In the genomic region with DNA sequence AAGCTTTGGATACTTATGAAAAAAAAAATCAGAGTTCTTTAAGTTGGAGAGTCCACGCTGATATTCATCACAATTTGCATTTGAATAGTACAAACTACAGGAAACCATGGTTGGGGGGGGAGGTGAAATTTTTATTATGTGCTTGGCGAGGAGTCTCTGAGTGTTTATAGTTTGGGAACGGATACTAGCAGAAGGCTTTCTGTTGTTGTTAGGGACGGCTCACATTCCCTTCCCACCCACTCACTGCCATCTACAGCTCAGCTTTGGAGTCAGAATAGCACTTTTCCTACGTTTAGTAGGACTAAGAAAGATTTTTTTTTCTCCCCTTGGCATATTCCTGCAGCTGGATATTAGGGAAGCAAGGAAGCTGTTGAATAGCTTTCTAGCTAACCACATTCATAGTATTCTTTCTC, we compare ENCODE assay signal across 8 cellular contexts.
DNase-seq lines count a peak whose midpoint lies in the region; ATAC-seq and TF ChIP-seq lines count a peak whose summit lies in the region.

No MANE protein-coding gene starts in this region.

- peak overlapping the region; percentile 47 for H3K27ac ChIP-seq in CD8-positive, alpha-beta T cell (ENCODE audit: low read depth, low read length)
- peak overlapping the region; percentile 67 for H3K27ac ChIP-seq in rectal smooth muscle tissue (ENCODE audit: low read depth, low read length)

- no peak for TF ChIP-seq CTCF in CD8-positive, alpha-beta T cell (IDR thresholded peaks at IDR 0.05)

- intact Hi-C loops in CD8-positive, alpha-beta T cell (cut with DNase I, micrococcal nuclease), result loop anchor here (2.0 to 5.0 kb wide), 5 partner anchors 14 to 251 kb away; no protein-coding TSS in a partner anchor
- intact Hi-C loops in left cardiac atrium (cut with DNase I), result loop anchor here in 1 of 2 donors (10.0 kb wide), 1 partner anchor 64 kb away; no protein-coding TSS in a partner anchor

- H3K9me3 ChIP-seq in CD8-positive, alpha-beta T cell (ENCODE audit: low read length), result no peaks in the 10 kb centered on the region

- in situ Hi-C loops in KBM-7 (cut with MboI; ENCODE audit: low pct_unique_long_range_greater_than_20kb, low sequenced_read_pairs), result no loop called here

- no peaks in the 10 kb centered on the region for H3K36me3 Mint-ChIP-seq in CD8-positive, alpha-beta T cell
- H3K36me3 Mint-ChIP-seq in activated naive CD4-positive, alpha-beta T cell treated with anti-CD3 and anti-CD28 coated beads, Interleukin-2, amount 50 U/mL, for 72 hours, result peaks cover 7 to 15% of the 10 kb centered on the region in 2 donors

- H3K36me3 ChIP-seq in CD8-positive, alpha-beta T cell (ENCODE audit: insufficient read depth, low read length), result no peaks in the 10 kb centered on the region
- no peaks in the 10 kb centered on the region for H3K36me3 ChIP-seq in rectal smooth muscle tissue (ENCODE audit: control insufficient read depth, insufficient read depth, low read length)

- peaks cover 33% of the 10 kb centered on the region for H3K4me1 ChIP-seq in CD8-positive, alpha-beta T cell (ENCODE audit: insufficient read depth, low read length)
- peaks cover 10% of the 10 kb centered on the region for H3K4me1 ChIP-seq in rectal smooth muscle tissue (ENCODE audit: control insufficient read depth, insufficient read depth, low read length)

- DNase-seq in CD8-positive, alpha-beta T cell, result no peak
- peak; percentile 44 for DNase-seq in KBM-7
- no peak for DNase-seq in activated naive CD4-positive, alpha-beta T cell treated with anti-CD3 and anti-CD28 coated beads, Interleukin-2, amount 50 U/mL, for 72 hours (ENCODE audit: low spot score in 2 of 2)
- no peak for DNase-seq in left cardiac atrium
- no peak for DNase-seq in effector CD4-positive, alpha-beta T cell
- no peak for DNase-seq in cerebellum (ENCODE audit: low spot score)

- H3K27me3 Mint-ChIP-seq in CD8-positive, alpha-beta T cell (ENCODE audit: low read depth), result no peaks in the 10 kb centered on the region

- peak overlapping the region; percentile 33 for H3K4me3 ChIP-seq in CD8-positive, alpha-beta T cell (ENCODE audit: low read depth, low read length)
- H3K4me3 ChIP-seq in rectal smooth muscle tissue (ENCODE audit: low read length), result peak overlapping the region; percentile 14

- no peak overlapping the region for H3K9ac ChIP-seq in rectal smooth muscle tissue (ENCODE audit: low read length)

- no peaks in the 10 kb centered on the region for H3K9me3 Mint-ChIP-seq in CD8-positive, alpha-beta T cell
- peaks cover 0 to 6% of the 10 kb centered on the region in 2 donors for H3K9me3 Mint-ChIP-seq in activated naive CD4-positive, alpha-beta T cell treated with anti-CD3 and anti-CD28 coated beads, Interleukin-2, amount 50 U/mL, for 72 hours

- CTCF ChIA-PET in CD8-positive, alpha-beta T cell (lab: Charles Lee), result interaction anchor here (1.4 to 1.5 kb wide), 2 partner anchors 11 to 87 kb away, joined by 3 to 6 read pairs; no protein-coding TSS in a partner anchor

- POLR2A ChIA-PET in CD8-positive, alpha-beta T cell (lab: Charles Lee), result interaction anchor here (1.0 kb wide), 1 partner anchor 56 kb away, joined by 3 read pairs; no protein-coding TSS in a partner anchor

- H3K4me1 Mint-ChIP-seq in CD8-positive, alpha-beta T cell (ENCODE audit: low read depth), result peaks cover 56% of the 10 kb centered on the region

- peak overlapping the region; percentile 86 for H3K4me3 Mint-ChIP-seq in CD8-positive, alpha-beta T cell

- no peaks in the 10 kb centered on the region for H3K27me3 ChIP-seq in CD8-positive, alpha-beta T cell (ENCODE audit: insufficient read depth, low read length)
- H3K27me3 ChIP-seq in rectal smooth muscle tissue (ENCODE audit: control insufficient read depth, insufficient read depth, low read length), result no peaks in the 10 kb centered on the region

- H3K27ac Mint-ChIP-seq in CD8-positive, alpha-beta T cell, result peak overlapping the region; percentile 97
- H3K27ac Mint-ChIP-seq in activated naive CD4-positive, alpha-beta T cell treated with anti-CD3 and anti-CD28 coated beads, Interleukin-2, amount 50 U/mL, for 72 hours, result peak overlapping the region; percentile 89 to 95

- ATAC-seq in CD8-positive, alpha-beta T cell, result peak; percentile 23
- ATAC-seq in activated naive CD4-positive, alpha-beta T cell treated with anti-CD3 and anti-CD28 coated beads, Interleukin-2, amount 50 U/mL, for 72 hours, result peak; percentile 9 to 13
- ATAC-seq in left cardiac atrium, result peak; percentile 67 to 89
- no peak for ATAC-seq in HG03521 (IDR thresholded peaks at IDR 0.05; ENCODE audit: unreplicated experiment)
